In the genomic region with DNA sequence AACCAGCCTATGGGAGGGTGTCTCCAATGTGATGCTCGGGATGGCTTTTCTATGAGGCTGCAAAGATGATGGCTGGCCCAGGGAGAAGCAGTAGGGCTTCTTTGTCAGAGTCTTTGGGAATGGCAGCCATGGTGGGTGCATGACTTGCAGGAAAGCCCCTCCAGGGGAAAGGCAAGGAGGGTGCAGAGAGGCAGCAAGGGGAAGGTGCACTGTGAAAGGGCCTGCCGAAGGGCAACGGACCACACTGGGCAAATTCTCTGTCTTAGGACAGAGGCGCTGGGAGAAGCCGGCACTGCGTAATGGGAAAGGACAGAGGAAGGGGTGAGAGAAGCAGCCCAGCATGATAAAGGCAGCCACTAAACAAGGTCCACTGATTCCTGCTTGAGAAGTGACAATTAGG, we compare ENCODE assay signal across 23 cellular contexts.
"Had no signal": no experiment of that assay in that cellular context is flagged by ENCODE, and none has a peak within 500 bp of the region (broad histone marks: within the 10 kb centered on the region; RNA-seq: fewer than 3 reads in every experiment).

No MANE protein-coding gene starts in this region.

- H3K27me3 Mint-ChIP-seq: dendritic cell treated with granulocyte-macrophage colony-stimulating factor and Interleukin-4, amounts not matched to agents 40 ng/mL and 50 ng/mL, for 4 days; effector memory CD8-positive, alpha-beta T cell had no signal

- DNase-seq: colonic mucosa; cortex of kidney; dermis blood vessel endothelial cell; dorsolateral prefrontal cortex; effector CD4-positive, alpha-beta T cell; effector CD8-positive, alpha-beta T cell; effector memory CD4-positive, alpha-beta T cell; effector memory CD8-positive, alpha-beta T cell; erythroblast; esophagus squamous epithelium; foreskin fibroblast; foreskin keratinocyte; foreskin melanocyte; gastrocnemius medialis; glutamatergic neuron; heart left ventricle; heart right ventricle had no signal

- H3K9me3 ChIP-seq: colonic mucosa, esophagus muscularis mucosa, esophagus squamous epithelium, gastrocnemius medialis, gastroesophageal sphincter, heart left ventricle, heart right ventricle had no signal

- H3K27ac ChIP-seq: colonic mucosa, coronary artery, dorsolateral prefrontal cortex, epithelial cell of prostate, esophagus muscularis mucosa, esophagus squamous epithelium, foreskin keratinocyte, gastrocnemius medialis, gastroesophageal sphincter, heart left ventricle, heart right ventricle had no signal

- H3K4me1 ChIP-seq: colonic mucosa, esophagus squamous epithelium had no signal

- H3K27ac Mint-ChIP-seq: dendritic cell treated with granulocyte-macrophage colony-stimulating factor and Interleukin-4, amounts not matched to agents 40 ng/mL and 50 ng/mL, for 4 days; effector memory CD8-positive, alpha-beta T cell had no signal

- ATAC-seq: effector memory CD8-positive, alpha-beta T cell; esophagus mucosa; foreskin keratinocyte; gastrocnemius medialis; gastroesophageal sphincter; heart left ventricle; heart right ventricle had no signal

- H3K36me3 ChIP-seq: colonic mucosa, esophagus muscularis mucosa, esophagus squamous epithelium, gastrocnemius medialis, gastroesophageal sphincter, heart left ventricle, heart right ventricle had no signal

- H3K4me3 ChIP-seq: colonic mucosa, coronary artery, dorsolateral prefrontal cortex, esophagus muscularis mucosa, esophagus squamous epithelium, gastrocnemius medialis, gastroesophageal sphincter, heart left ventricle, heart right ventricle had no signal

- H3K27me3 ChIP-seq: colonic mucosa, dorsolateral prefrontal cortex, esophagus muscularis mucosa, esophagus squamous epithelium, foreskin keratinocyte, gastrocnemius medialis, gastroesophageal sphincter, heart left ventricle, heart right ventricle had no signal

- H3K4me3 Mint-ChIP-seq: dendritic cell treated with granulocyte-macrophage colony-stimulating factor and Interleukin-4, amounts not matched to agents 40 ng/mL and 50 ng/mL, for 4 days; effector memory CD8-positive, alpha-beta T cell had no signal

- H3K9me3 Mint-ChIP-seq: dendritic cell treated with granulocyte-macrophage colony-stimulating factor and Interleukin-4, amounts not matched to agents 40 ng/mL and 50 ng/mL, for 4 days; effector memory CD8-positive, alpha-beta T cell had no signal
